ENCODE assay signal across 8 cellular contexts in the genomic region with DNA sequence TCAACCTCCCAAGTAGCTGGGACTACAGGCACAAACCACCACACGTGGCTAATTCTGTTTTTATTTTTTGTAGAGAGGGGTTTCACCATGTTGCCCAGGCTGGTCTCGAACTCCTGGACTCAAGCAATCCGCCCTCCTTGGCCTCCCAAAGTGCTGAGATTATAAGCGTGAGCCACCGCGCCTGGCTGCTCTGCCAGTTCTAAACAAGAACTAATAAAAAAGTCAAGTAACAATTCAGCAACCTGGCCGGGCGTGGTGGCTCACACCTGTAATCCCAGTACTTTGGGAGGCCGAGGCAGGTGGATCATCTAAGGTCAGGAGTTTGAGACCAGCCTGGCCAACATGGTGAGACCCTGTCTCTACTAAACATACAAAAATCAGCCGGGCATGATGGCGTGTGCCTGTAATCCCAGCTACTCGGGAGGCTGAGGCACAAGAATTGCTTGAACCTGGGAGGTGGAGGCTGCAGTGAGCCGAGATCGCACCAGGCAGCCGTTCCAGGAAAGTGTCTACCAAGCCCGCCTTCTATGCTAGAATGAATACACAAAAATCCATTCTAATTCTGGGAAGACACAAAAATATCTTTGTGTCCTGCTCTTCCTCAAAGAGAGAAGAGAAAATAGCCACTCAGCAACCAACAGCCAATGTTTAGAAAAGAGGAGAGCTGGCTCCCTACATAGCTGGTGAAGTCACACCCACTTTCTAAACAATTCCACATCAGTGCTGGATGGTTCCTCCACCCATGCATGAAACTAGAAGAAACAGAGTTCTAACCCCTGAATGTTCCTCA. TPM values are rescaled to one million over a fixed set of nuclear protein-coding genes. Genes with fewer than 3 reads are reported as not detected.
DNase-seq lines count a peak whose midpoint lies in the region; ATAC-seq and TF ChIP-seq lines count a peak whose summit lies in the region.
"Not testable (repeated sequence)": the region's sequence is repeated elsewhere in the genome, so short reads cannot be mapped to it uniquely, and the experiment has no call there.

No MANE protein-coding gene starts in this region.

- not testable (repeated sequence) for H3K9ac ChIP-seq in muscle layer of colon (ENCODE audit: low read length)

- in situ Hi-C loops in transverse colon (cut with MboI; ENCODE audit: low pct_ligation_motif_present in 1 of 4, low pct_unique_long_range_greater_than_20kb in 1 of 4, low sequenced_read_pairs in 3 of 4) = loop anchor here in 2 of 4 donors (25.0 kb wide), 1 partner anchor 320 kb away; the partner anchor contains the start of gene ALDH4A1 (in 2 of the 2)

- H3K9me3 ChIP-seq in left ventricle myocardium inferior (replicated peaks); left lung; muscle layer of colon (ENCODE audit: low read length); sigmoid colon; transverse colon: not testable (repeated sequence)

- DNase-seq in activated naive CD4-positive, alpha-beta T cell treated with anti-CD3 and anti-CD28 coated beads, Interleukin-2, amount 50 U/mL, for 72 hours (ENCODE audit: low spot score in 2 of 2); left ventricle myocardium inferior; left lung; sigmoid colon; transverse colon: not testable (repeated sequence)
- peak in 1 of 10 donors; percentile 51 for DNase-seq in dorsolateral prefrontal cortex

- TF ChIP-seq EP300 in sigmoid colon (IDR thresholded peaks at IDR 0.05); transverse colon (IDR thresholded peaks at IDR 0.05; ENCODE audit: low read depth): not testable (repeated sequence)

- WGBS in sigmoid colon, 2 donors = 88 to 91% methylated on average over 16 of the region's 16 CpGs
- 81 to 83% methylated on average over 5 to 16 of the region's 16 CpGs for WGBS in transverse colon (ENCODE audit: low coverage in 1 of 2), 2 donors

- H3K27ac ChIP-seq in C4-2B (peak overlapping the region; percentile 21), dorsolateral prefrontal cortex (peak overlapping the region in 55 of 59 donors; percentile 0 to 82 (median 74)), left ventricle myocardium inferior (replicated peaks) (peak overlapping the region; percentile 66), left lung (peak overlapping the region in 1 of 2 donors; percentile 13), muscle layer of colon (ENCODE audit: low read depth, low read length) (peak overlapping the region; percentile 16), sigmoid colon (peak overlapping the region; percentile 64 to 81 (median 73)), transverse colon (peak overlapping the region; percentile 56 to 71 (median 64))

- peak overlapping the region; percentile 32 to 46 for H3K27ac Mint-ChIP-seq in activated naive CD4-positive, alpha-beta T cell treated with anti-CD3 and anti-CD28 coated beads, Interleukin-2, amount 50 U/mL, for 72 hours

- H3K9me3 Mint-ChIP-seq in activated naive CD4-positive, alpha-beta T cell treated with anti-CD3 and anti-CD28 coated beads, Interleukin-2, amount 50 U/mL, for 72 hours = not testable (repeated sequence)

- H3K27me3 ChIP-seq in dorsolateral prefrontal cortex; left ventricle myocardium inferior (ENCODE audit: low read depth); left lung; muscle layer of colon (ENCODE audit: control insufficient read depth in 1 of 2, insufficient read depth in 2 of 2, low read length in 2 of 2); sigmoid colon; transverse colon: not testable (repeated sequence)

- H3K36me3 Mint-ChIP-seq in activated naive CD4-positive, alpha-beta T cell treated with anti-CD3 and anti-CD28 coated beads, Interleukin-2, amount 50 U/mL, for 72 hours = peaks cover 10 to 17% of the 10 kb centered on the region in 2 donors

- TF ChIP-seq CTCF in C4-2B (conservative IDR thresholded peaks at IDR 0.05); left ventricle myocardium inferior (IDR thresholded peaks at IDR 0.05; ENCODE audit: borderline replicate concordance); left lung (IDR thresholded peaks at IDR 0.05); sigmoid colon (IDR thresholded peaks at IDR 0.05); transverse colon (IDR thresholded peaks at IDR 0.05): not testable (repeated sequence)
- TF ChIP-seq CTCF in dorsolateral prefrontal cortex (IDR thresholded peaks at IDR 0.05 in 54 of 56, conservative IDR thresholded peaks at IDR 0.05 in 2 of 56; ENCODE audit: low read depth in 1 of 56, partially characterized antibody in 56 of 56) = peak in 2 of 56 donors; percentile 6 to 12

- intact Hi-C loops in dorsolateral prefrontal cortex (cut with DNase I); left ventricle myocardium inferior (cut with micrococcal nuclease); left lung (cut with DNase I); sigmoid colon (cut with DNase I); transverse colon (cut with DNase I; ENCODE audit: low total_unique reads): not testable (repeated sequence)

- not testable (repeated sequence) for TF ChIP-seq POLR2A in sigmoid colon (IDR thresholded peaks at IDR 0.05); transverse colon (IDR thresholded peaks at IDR 0.05)

- H3K4me3 ChIP-seq in dorsolateral prefrontal cortex = peak overlapping the region in 3 of 59 donors; percentile 7 to 20 (median 12)
- not testable (repeated sequence) for H3K4me3 ChIP-seq in left ventricle myocardium inferior; left lung; muscle layer of colon (ENCODE audit: low read depth in 1 of 2, low read length in 2 of 2); sigmoid colon; transverse colon

- peaks cover 95% of the 10 kb centered on the region for H3K36me3 ChIP-seq in left ventricle myocardium inferior
- H3K36me3 ChIP-seq in left lung = peaks cover 0 to 99% of the 10 kb centered on the region in 2 donors
- peaks cover 43% of the 10 kb centered on the region for H3K36me3 ChIP-seq in muscle layer of colon (ENCODE audit: insufficient read depth, low read length)
- peaks cover 0 to 91% (median 21%) of the 10 kb centered on the region in 4 donors for H3K36me3 ChIP-seq in sigmoid colon
- H3K36me3 ChIP-seq in transverse colon = peaks cover 0 to 54% (median 14%) of the 10 kb centered on the region in 4 donors

- H3K4me1 ChIP-seq in left ventricle myocardium inferior (peaks cover 32% of the 10 kb centered on the region), muscle layer of colon (ENCODE audit: insufficient read depth, low read length) (peaks cover 34% of the 10 kb centered on the region), sigmoid colon (peaks cover 0 to 39% (median 37%) of the 10 kb centered on the region in 4 donors), transverse colon (peaks cover 8 to 23% (median 19%) of the 10 kb centered on the region in 4 donors)
- not testable (repeated sequence) for H3K4me1 ChIP-seq in left lung

- ATAC-seq in activated naive CD4-positive, alpha-beta T cell treated with anti-CD3 and anti-CD28 coated beads, Interleukin-2, amount 50 U/mL, for 72 hours = not testable (repeated sequence)
- peak; percentile 16 for ATAC-seq in left lung

RNA-seq across cellular contexts. Expression of gene EMC1, which starts 19.4 kb away (rescaled TPM):
- 10 to 100 TPM; 42.2 to 44.4 TPM for total RNA-seq in activated naive CD4-positive, alpha-beta T cell treated with anti-CD3 and anti-CD28 coated beads, Interleukin-2, amount 50 U/mL, for 72 hours
- total RNA-seq in dorsolateral prefrontal cortex (100 to 1,000 TPM in 14 of 120 experiments, 10 to 100 TPM in 106; 58.6 to 120 (median 88.1) TPM), left ventricle myocardium inferior (27.6 TPM), left lung (10 to 100 TPM; 43.7 to 53.7 TPM), sigmoid colon (10 to 100 TPM; 19.6 to 46.5 (median 31.3) TPM), transverse colon (10 to 100 TPM; 18.3 to 39.7 (median 32.6) TPM)
- polyA plus RNA-seq in sigmoid colon = 10 to 100 TPM in 1 of 3 donors, 1 to 10 TPM in 2; 1.2 to 16.5 (median 3.2) TPM

RNA-seq across cellular contexts. Expression of gene MRTO4, which starts 19.7 kb away (rescaled TPM):
- 10 to 100 TPM; 60.4 to 83.6 TPM for total RNA-seq in activated naive CD4-positive, alpha-beta T cell treated with anti-CD3 and anti-CD28 coated beads, Interleukin-2, amount 50 U/mL, for 72 hours
- total RNA-seq in dorsolateral prefrontal cortex = 10 to 100 TPM; 18.3 to 47.2 (median 30.0) TPM
- 10.0 TPM for total RNA-seq in left ventricle myocardium inferior
- 10 to 100 TPM; 17.6 to 34.6 TPM for total RNA-seq in left lung
- total RNA-seq in sigmoid colon = 10 to 100 TPM; 10.8 to 21.3 (median 15.3) TPM
- polyA plus RNA-seq in sigmoid colon = 10 to 100 TPM; 10.8 to 44.1 (median 13.2) TPM
- 10 to 100 TPM in 1 of 4 donors, 1 to 10 TPM in 3; 4.9 to 10.8 (median 8.7) TPM for total RNA-seq in transverse colon

RNA-seq across cellular contexts. Expression of gene UBR4, which starts 21.9 kb away (rescaled TPM):
- total RNA-seq in activated naive CD4-positive, alpha-beta T cell treated with anti-CD3 and anti-CD28 coated beads, Interleukin-2, amount 50 U/mL, for 72 hours = 100 to 1,000 TPM; 156 to 199 TPM
- 100 to 1,000 TPM; 143 to 247 (median 184) TPM for total RNA-seq in dorsolateral prefrontal cortex
- 54.3 TPM for total RNA-seq in left ventricle myocardium inferior
- total RNA-seq in left lung = 100 to 1,000 TPM in 1 of 2 donors, 10 to 100 TPM in 1; 95.9 to 130 TPM
- 100 to 1,000 TPM in 1 of 4 donors, 10 to 100 TPM in 3; 64.3 to 215 (median 85.5) TPM for total RNA-seq in sigmoid colon
- polyA plus RNA-seq in sigmoid colon = 100 to 1,000 TPM in 1 of 3 donors, 10 to 100 TPM in 2; 32.4 to 120 (median 42.0) TPM
- total RNA-seq in transverse colon = 100 to 1,000 TPM; 140 to 418 (median 223) TPM

RNA-seq across cellular contexts. Expression of gene AKR7A3, which starts 56.6 kb away (rescaled TPM):
- total RNA-seq in activated naive CD4-positive, alpha-beta T cell treated with anti-CD3 and anti-CD28 coated beads, Interleukin-2, amount 50 U/mL, for 72 hours = under 1 TPM; 0.68 to 0.93 TPM
- total RNA-seq in dorsolateral prefrontal cortex (1 to 10 TPM; 2.0 to 9.0 (median 4.2) TPM), left ventricle myocardium inferior (0.14 TPM), left lung (under 1 TPM; 0.26 to 0.52 TPM), sigmoid colon (1 to 10 TPM in 3 of 4 donors, under 1 TPM in 1; 0.71 to 1.9 (median 1.5) TPM), transverse colon (100 to 1,000 TPM in 2 of 4 donors, 10 to 100 TPM in 2; 77.8 to 167 (median 102) TPM)
- polyA plus RNA-seq in sigmoid colon = 100 to 1,000 TPM in 1 of 3 donors, 10 to 100 TPM in 2; 72.1 to 110 (median 78.3) TPM
